Comparison of ENCODE assay signal across 25 cellular contexts in the genomic region with DNA sequence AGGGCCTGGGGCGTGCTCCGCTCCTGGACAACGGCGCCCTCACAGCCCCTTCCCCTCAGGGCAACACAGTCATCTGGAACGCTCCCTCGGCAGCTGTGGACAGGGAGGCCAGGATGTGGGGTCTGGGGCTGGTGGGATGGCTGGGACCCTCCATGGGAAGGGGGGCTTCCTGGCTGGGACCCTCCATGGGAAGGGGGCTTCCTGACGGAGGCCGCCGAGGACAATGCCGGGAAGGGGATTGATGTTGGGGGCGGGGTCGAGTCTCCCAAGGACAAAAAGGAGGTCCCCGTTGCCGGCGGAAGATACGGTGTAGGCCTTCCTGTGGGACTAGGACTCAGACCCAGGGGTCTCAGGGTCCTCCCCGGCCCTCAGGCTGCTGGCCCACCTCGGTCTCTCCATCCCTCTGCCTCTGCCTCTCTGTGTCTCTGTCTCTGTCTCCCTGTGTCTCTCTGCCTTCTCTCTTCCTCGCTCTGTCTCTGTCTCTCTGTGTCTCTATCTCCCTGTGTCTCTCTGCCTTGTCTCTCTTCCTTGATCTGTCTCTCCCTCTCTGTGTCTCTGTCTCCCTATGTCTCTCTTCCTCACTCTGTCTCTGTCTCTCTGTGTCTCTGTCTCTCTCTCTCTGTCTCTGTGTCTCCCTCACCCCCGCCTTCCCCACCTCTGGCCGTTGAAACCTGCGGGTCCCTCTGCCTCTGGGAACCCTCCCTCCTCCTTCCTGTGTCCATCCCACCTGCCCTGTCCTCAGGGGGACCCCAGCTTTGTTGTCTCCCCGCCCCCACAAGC. TPM values are rescaled to one million over a fixed set of nuclear protein-coding genes. Genes with fewer than 3 reads are reported as not detected.
DNase-seq lines count a peak whose midpoint lies in the region; TF ChIP-seq lines count a peak whose summit lies in the region.
"Had no signal": no experiment of that assay in that cellular context is flagged by ENCODE, and none has a peak within 500 bp of the region (broad histone marks: within the 10 kb centered on the region; RNA-seq: fewer than 3 reads in every experiment).

No MANE protein-coding gene starts in this region.

- no peak overlapping the region for H3K4me2 ChIP-seq in parathyroid adenoma (ENCODE audit: low read length)
- H3K4me2 ChIP-seq: PC-9 had no signal

- H3K4me3 ChIP-seq in HEK293 (ENCODE audit: low read depth, low read length) (no peak overlapping the region), parathyroid adenoma (ENCODE audit: low read depth, low read length) (no peak overlapping the region), uterus (no peak overlapping the region)
- H3K4me3 ChIP-seq: ovary, PC-9, right atrium auricular region, thyroid gland had no signal

- H3K27ac ChIP-seq in HEK293 (ENCODE audit: extremely low read depth, low read depth, low read length) = no peak overlapping the region
- H3K27ac ChIP-seq in parathyroid adenoma = no peak overlapping the region
- no peak overlapping the region for H3K27ac ChIP-seq in uterus
- H3K27ac ChIP-seq: 22Rv1, ovary, PC-9, right atrium auricular region, thyroid gland had no signal

- no peak for TF ChIP-seq CTCF in HEK293 (tag by site-specific recombination; IDR thresholded peaks at IDR 0.05)
- no peak for TF ChIP-seq CTCF in glutamatergic neuron (IDR thresholded peaks at IDR 0.05; ENCODE audit: partially characterized antibody, unreplicated experiment)
- TF ChIP-seq CTCF in parathyroid adenoma (IDR thresholded peaks at IDR 0.05) = no peak
- no peak for TF ChIP-seq CTCF in uterus (IDR thresholded peaks at IDR 0.05)

- no peak for TF ChIP-seq POLR2A in uterus (IDR thresholded peaks at IDR 0.05)

- peaks cover 14% of the 10 kb centered on the region for H3K27me3 Mint-ChIP-seq in T-helper 2 cell treated with Interferon-gamma antibody and Interleukin-4, amounts not matched to agents 5 μg/mL and 100 μg/mL, for 36 hours (ENCODE audit: low read depth)
- peaks cover 17% of the 10 kb centered on the region for H3K27me3 Mint-ChIP-seq in glutamatergic neuron (ENCODE audit: unreplicated experiment)

- CTCF ChIA-PET in HEK293 (lab: Yijun Ruan, JAX) = interaction anchor here (2.6 kb wide), 1 partner anchor 13 kb away, joined by 12 read pairs; no protein-coding TSS in a partner anchor

- no peaks in the 10 kb centered on the region for H3K79me2 ChIP-seq in parathyroid adenoma

- no peak overlapping the region for H3K9ac ChIP-seq in parathyroid adenoma

- no peaks in the 10 kb centered on the region for H3K9me3 ChIP-seq in HEK293 (ENCODE audit: control insufficient read depth, insufficient read depth, low read depth, low read length)
- no peaks in the 10 kb centered on the region for H3K9me3 ChIP-seq in parathyroid adenoma (ENCODE audit: control insufficient read depth, low read length)
- no peaks in the 10 kb centered on the region for H3K9me3 ChIP-seq in uterus
- H3K9me3 ChIP-seq: ovary, right atrium auricular region, thyroid gland had no signal

- H3K27me3 ChIP-seq in parathyroid adenoma (ENCODE audit: control insufficient read depth, insufficient read depth, low read length) = no peaks in the 10 kb centered on the region
- H3K27me3 ChIP-seq in uterus = peaks cover 12 to 16% of the 10 kb centered on the region in 2 donors

- peaks cover 4% of the 10 kb centered on the region for H3K4me1 Mint-ChIP-seq in T-helper 2 cell treated with Interferon-gamma antibody and Interleukin-4, amounts not matched to agents 5 μg/mL and 100 μg/mL, for 36 hours (ENCODE audit: low read depth)
- H3K4me1 Mint-ChIP-seq in glutamatergic neuron (ENCODE audit: low read depth, unreplicated experiment) = peaks cover 2% of the 10 kb centered on the region

- H3K27ac Mint-ChIP-seq in T-helper 2 cell treated with Interferon-gamma antibody and Interleukin-4, amounts not matched to agents 5 μg/mL and 100 μg/mL, for 36 hours = peak overlapping the region; percentile 60
- H3K27ac Mint-ChIP-seq in glutamatergic neuron (ENCODE audit: unreplicated experiment) = peak overlapping the region; percentile 80
- H3K27ac Mint-ChIP-seq: CD4-positive, alpha-beta T cell; dendritic cell treated with granulocyte-macrophage colony-stimulating factor and Interleukin-4, amounts not matched to agents 40 ng/mL and 50 ng/mL, for 4 days; stimulated activated naive CD8-positive, alpha-beta T cell treated with anti-CD3 and anti-CD28 coated beads, Interleukin-15, amount 100 ng/mL, for 72 hours had no signal

- H3K4me1 ChIP-seq in HEK293 (ENCODE audit: control insufficient read depth, insufficient read depth, low read length) (no peaks in the 10 kb centered on the region), parathyroid adenoma (peaks cover 2% of the 10 kb centered on the region), uterus (no peaks in the 10 kb centered on the region)

- H2AFZ ChIP-seq in parathyroid adenoma = peak overlapping the region; percentile 35
- H2AFZ ChIP-seq: PC-9 had no signal

- intact Hi-C loops in uterus (cut with DNase I; ENCODE audit: low total_unique reads) = no loop called here

- H3K36me3 ChIP-seq in HEK293 (ENCODE audit: control insufficient read depth in 2 of 2, insufficient read depth in 1 of 2, low read length in 2 of 2) (no peaks in the 10 kb centered on the region), parathyroid adenoma (ENCODE audit: control insufficient read depth, insufficient read depth, low read length) (no peaks in the 10 kb centered on the region), uterus (no peaks in the 10 kb centered on the region)
- H3K36me3 ChIP-seq: ovary, right atrium auricular region, thyroid gland had no signal

- POLR2A ChIA-PET in HEK293 (lab: Yijun Ruan, JAX) = interaction anchor here (0.6 to 0.9 kb wide), 2 partner anchors 9 to 266 kb away, joined by 3 read pairs; no protein-coding TSS in a partner anchor

- H3K36me3 Mint-ChIP-seq in T-helper 2 cell treated with Interferon-gamma antibody and Interleukin-4, amounts not matched to agents 5 μg/mL and 100 μg/mL, for 36 hours (ENCODE audit: low read depth) = no peaks in the 10 kb centered on the region
- H3K36me3 Mint-ChIP-seq in glutamatergic neuron (ENCODE audit: unreplicated experiment) = no peaks in the 10 kb centered on the region

- no peak overlapping the region for H3K4me3 Mint-ChIP-seq in T-helper 2 cell treated with Interferon-gamma antibody and Interleukin-4, amounts not matched to agents 5 μg/mL and 100 μg/mL, for 36 hours
- peak overlapping the region; percentile 70 for H3K4me3 Mint-ChIP-seq in glutamatergic neuron (ENCODE audit: unreplicated experiment)
- H3K4me3 Mint-ChIP-seq: activated CD8-positive, alpha-beta T cell treated with anti-CD3 and anti-CD28 coated beads, Interleukin-2, amount 10 ng/mL, durations not matched to agents 7 days and 5 days; dendritic cell treated with granulocyte-macrophage colony-stimulating factor and Interleukin-4, amounts not matched to agents 40 ng/mL and 50 ng/mL, for 4 days; stimulated activated naive CD8-positive, alpha-beta T cell treated with anti-CD3 and anti-CD28 coated beads, Interleukin-15, amount 100 ng/mL, for 72 hours had no signal

- peaks cover 3% of the 10 kb centered on the region for H3K9me3 Mint-ChIP-seq in T-helper 2 cell treated with Interferon-gamma antibody and Interleukin-4, amounts not matched to agents 5 μg/mL and 100 μg/mL, for 36 hours
- peaks cover 9% of the 10 kb centered on the region for H3K9me3 Mint-ChIP-seq in glutamatergic neuron (ENCODE audit: unreplicated experiment)
- H3K9me3 Mint-ChIP-seq: CD4-positive, alpha-beta T cell; dendritic cell treated with granulocyte-macrophage colony-stimulating factor and Interleukin-4, amounts not matched to agents 40 ng/mL and 50 ng/mL, for 4 days; stimulated activated naive CD8-positive, alpha-beta T cell treated with anti-CD3 and anti-CD28 coated beads, Interleukin-15, amount 100 ng/mL, for 72 hours had no signal

- no peak for DNase-seq in T-helper 2 cell treated with Interferon-gamma antibody and Interleukin-4, amounts not matched to agents 5 μg/mL and 100 μg/mL, for 36 hours (ENCODE audit: low spot score)
- DNase-seq in T-helper 2 cell (no peak), glutamatergic neuron (no peak), SKM-1 treated with dmso at 0.1 percent for 144 hours (lab: John Stamatoyannopoulos, UW; ENCODE audit: unreplicated experiment) (no peak), uterus (no peak)
- DNase-seq in central memory CD4-positive, alpha-beta T cell = no peak
- DNase-seq: activated CD4-positive, CD25-positive, alpha-beta regulatory T cell; activated CD8-positive, alpha-beta T cell treated with anti-CD3 and anti-CD28 coated beads, Interleukin-2, amount 10 ng/mL, durations not matched to agents 7 days and 5 days; activated naive CD4-positive, alpha-beta T cell treated with Interleukin-2 at 50 U/mL for 16 hours; CD4-positive, alpha-beta T cell; KG1; NCI-H1436 treated with DMSO at 0.1 percent for 48 hours; ovary; PC-9; SHP77 treated with DMSO at 0.1 percent for 48 hours; stimulated activated naive CD8-positive, alpha-beta T cell treated with anti-CD3 and anti-CD28 coated beads, Interleukin-15, amount 100 ng/mL, for 72 hours; SW 1271; thyroid gland had no signal

TF ChIP-seq in HEK293, 187 proteins besides CTCF, POLR2A, EP300 and RAD21:
- no peak for TF ChIP-seq ZNF350 (tag by site-specific recombination; IDR thresholded peaks at IDR 0.05)
- no peak for TF ChIP-seq ZNF404 (tag by site-specific recombination; IDR thresholded peaks at IDR 0.05)
- TF ChIP-seq IKZF3 (tag by site-specific recombination; IDR thresholded peaks at IDR 0.05) = 0 out of 2 replicates have a peak, but pooled peaks have one; percentile 15
- TF ChIP-seq ZNF202 (tag by site-specific recombination; IDR thresholded peaks at IDR 0.05; ENCODE audit: borderline replicate concordance) = peak; percentile 82; the same call in 1 of the 2 replicates
- TF ChIP-seq ZNF791 (tag by site-specific recombination; IDR thresholded peaks at IDR 0.05) = no peak
- TF ChIP-seq ZFHX2 (tag by site-specific recombination; conservative IDR thresholded peaks at IDR 0.05) = 0 out of 2 replicates have a peak, but pooled peaks have one; percentile 6
- 0 out of 2 replicates have a peak, but pooled peaks have one; percentile 17 for TF ChIP-seq ZNF366 (tag by site-specific recombination; conservative IDR thresholded peaks at IDR 0.05)
TF ChIP-seq in HEK293: peak in this region for 4.

RNA-seq across cellular contexts. Expression of a gene that starts 2.7 kb away (rescaled TPM):
- total RNA-seq in glutamatergic neuron (ENCODE audit: unreplicated experiment) (1.7 TPM), uterus (1 to 10 TPM in 1 of 4 donors, under 1 TPM in 1, not detected in 2; 0.34 to 2.7 TPM)
- total RNA-seq: HT1080, NCI-H460, right atrium auricular region had no signal

RNA-seq across cellular contexts. Expression of a gene that starts 13.7 kb away (rescaled TPM):
- total RNA-seq in glutamatergic neuron (ENCODE audit: unreplicated experiment) (20.0 TPM), uterus (10 to 100 TPM; 12.6 to 37.5 (median 29.9) TPM)

RNA-seq across cellular contexts. Expression of a gene that starts 32.7 kb away (rescaled TPM):
- total RNA-seq in glutamatergic neuron (ENCODE audit: unreplicated experiment) (343 TPM), uterus (10 to 100 TPM in 2 of 4 donors, 1 to 10 TPM in 2; 2.9 to 43.6 (median 8.4) TPM)
- total RNA-seq: activated CD8-positive, alpha-beta T cell treated with anti-CD3 and anti-CD28 coated beads, Interleukin-2, amount 10 ng/mL, durations not matched to agents 7 days and 5 days had no signal

RNA-seq across cellular contexts. Expression of a gene that starts 38.0 kb away (rescaled TPM):
- total RNA-seq in glutamatergic neuron (ENCODE audit: unreplicated experiment) = 136 TPM
- 100 to 1,000 TPM in 2 of 4 donors, 10 to 100 TPM in 2; 44.4 to 459 (median 101) TPM for total RNA-seq in uterus

RNA-seq across cellular contexts. Expression of a gene that starts 50.3 kb away (rescaled TPM):
- total RNA-seq in glutamatergic neuron (ENCODE audit: unreplicated experiment) = 0.47 TPM
- 1 to 10 TPM in 1 of 4 donors, under 1 TPM in 1, not detected in 2; 0.62 to 1.6 TPM for total RNA-seq in uterus
- total RNA-seq: HT1080, NCI-H460 had no signal
